ENCODE assay signal across 15 cellular contexts in genomic region chr6:158565482-158566040, GRCh38. TPM values are rescaled to one million over a fixed set of nuclear protein-coding genes. Genes with fewer than 3 reads are reported as not detected.
DNase-seq lines count a peak whose midpoint lies in the region; ATAC-seq and TF ChIP-seq lines count a peak whose summit lies in the region.
"Had no signal": no experiment of that assay in that cellular context is flagged by ENCODE, and none has a peak within 500 bp of the region (broad histone marks: within the 10 kb centered on the region; RNA-seq: fewer than 3 reads in every experiment).

No MANE protein-coding gene starts in this region.

- no peaks in the 10 kb centered on the region for H3K9me3 Mint-ChIP-seq in activated naive CD4-positive, alpha-beta T cell treated with anti-CD3 and anti-CD28 coated beads, Interleukin-2, amount 50 U/mL, for 24 hours
- H3K9me3 Mint-ChIP-seq in activated naive CD4-positive, alpha-beta T cell treated with anti-CD3 and anti-CD28 coated beads for 36 hours, result no peaks in the 10 kb centered on the region

- no peak overlapping the region for H3K4me3 ChIP-seq in fibroblast of pulmonary artery (replicated peaks; ENCODE audit: low read depth, low read length)
- peak overlapping the region in 1 of 8 donors; percentile 42 for H3K4me3 ChIP-seq in spleen

- H3K4me1 ChIP-seq in spleen, result peaks cover 10 to 94% (median 85%) of the 10 kb centered on the region in 6 donors

- peaks cover 2% of the 10 kb centered on the region for H3K36me3 Mint-ChIP-seq in activated naive CD4-positive, alpha-beta T cell treated with anti-CD3 and anti-CD28 coated beads, Interleukin-2, amount 50 U/mL, for 24 hours
- peaks cover 4% of the 10 kb centered on the region for H3K36me3 Mint-ChIP-seq in activated naive CD4-positive, alpha-beta T cell treated with anti-CD3 and anti-CD28 coated beads for 36 hours (ENCODE audit: low read depth)

- peaks cover 85% of the 10 kb centered on the region for H3K4me1 Mint-ChIP-seq in activated naive CD4-positive, alpha-beta T cell treated with anti-CD3 and anti-CD28 coated beads, Interleukin-2, amount 50 U/mL, for 24 hours
- peaks cover 68% of the 10 kb centered on the region for H3K4me1 Mint-ChIP-seq in activated naive CD4-positive, alpha-beta T cell treated with anti-CD3 and anti-CD28 coated beads for 36 hours (ENCODE audit: low read depth)

- intact Hi-C loops in activated naive CD4-positive, alpha-beta T cell treated with anti-CD3 and anti-CD28 coated beads for 36 hours (cut with micrococcal nuclease), result no loop called here
- intact Hi-C loops in spleen (cut with DNase I; ENCODE audit: low total_unique reads), result no loop called here

- no peaks in the 10 kb centered on the region for H3K36me3 ChIP-seq in spleen

- H3K27me3 Mint-ChIP-seq in activated naive CD4-positive, alpha-beta T cell treated with anti-CD3 and anti-CD28 coated beads, Interleukin-2, amount 50 U/mL, for 24 hours, result no peaks in the 10 kb centered on the region
- no peaks in the 10 kb centered on the region for H3K27me3 Mint-ChIP-seq in activated naive CD4-positive, alpha-beta T cell treated with anti-CD3 and anti-CD28 coated beads for 36 hours (ENCODE audit: low read depth)

- no peaks in the 10 kb centered on the region for H3K27me3 ChIP-seq in spleen (replicated peaks in 1 of 7)

- CTCF ChIA-PET in activated naive CD4-positive, alpha-beta T cell treated with anti-CD3 and anti-CD28 coated beads for 36 hours (lab: Charles Lee), result no interaction called here

- DNase-seq in activated naive CD4-positive, alpha-beta T cell treated with anti-CD3 and anti-CD28 coated beads for 36 hours, result no peak
- DNase-seq in fibroblast of pulmonary artery (ENCODE audit: low read depth) (no peak), spleen (no peak), ureter (ENCODE audit: low spot score) (no peak), C1 segment of cervical spinal cord (lab: John Stamatoyannopoulos, UW) (no peak)
- DNase-seq: anterior cingulate cortex; DMS53; effector CD8-positive, alpha-beta T cell; NCI-H187 treated with DMSO at 0.1 percent for 48 hours; NCI-H748 treated with DMSO at 0.1 percent for 48 hours; right cardiac atrium; stimulated activated CD4-positive, alpha-beta T cell treated with anti-CD3 and anti-CD28 coated beads, Interleukin-2, amount 100 ng/mL, for 48 hours had no signal

- peak overlapping the region; percentile 59 for H3K4me3 Mint-ChIP-seq in activated naive CD4-positive, alpha-beta T cell treated with anti-CD3 and anti-CD28 coated beads, Interleukin-2, amount 50 U/mL, for 24 hours
- H3K4me3 Mint-ChIP-seq in activated naive CD4-positive, alpha-beta T cell treated with anti-CD3 and anti-CD28 coated beads for 36 hours, result no peak overlapping the region

- H3K9me3 ChIP-seq in spleen, result no peaks in the 10 kb centered on the region

- H3K27ac Mint-ChIP-seq in activated naive CD4-positive, alpha-beta T cell treated with anti-CD3 and anti-CD28 coated beads, Interleukin-2, amount 50 U/mL, for 24 hours, result peak overlapping the region; percentile 39
- H3K27ac Mint-ChIP-seq in activated naive CD4-positive, alpha-beta T cell treated with anti-CD3 and anti-CD28 coated beads for 36 hours, result no peak overlapping the region

- H3K27ac ChIP-seq in VCaP (no peak overlapping the region), spleen (peak overlapping the region in 5 of 8 donors; percentile 22 to 79 (median 55))

- no peak for TF ChIP-seq POLR2A in spleen (IDR thresholded peaks at IDR 0.05)

- TF ChIP-seq CTCF in VCaP (conservative IDR thresholded peaks at IDR 0.05) (peak; percentile 23; the same call in 1 of the 2 replicates), fibroblast of pulmonary artery (IDR thresholded peaks at IDR 0.05; ENCODE audit: low read length, missing control alignments) (peak; percentile 5), spleen (IDR thresholded peaks at IDR 0.05 in 8 of 11, conservative IDR thresholded peaks at IDR 0.05 in 3 of 11) (no peak)

- 79 to 93% (median 86%) methylated on average over 12 to 14 of the region's 14 CpGs for WGBS in spleen, 5 donors

- no peak for ATAC-seq in GM18511 (IDR thresholded peaks at IDR 0.05; ENCODE audit: unreplicated experiment)
- ATAC-seq: right cardiac atrium had no signal

RNA-seq across cellular contexts. Expression of gene TMEM181, which starts 5.7 kb away (rescaled TPM):
- total RNA-seq in activated naive CD4-positive, alpha-beta T cell treated with anti-CD3 and anti-CD28 coated beads for 36 hours, result 1 to 10 TPM; 8.3 to 8.6 TPM
- total RNA-seq in spleen, result 10 to 100 TPM; 19.9 to 39.4 (median 25.7) TPM
- 10 to 100 TPM in 1 of 3 donors, 1 to 10 TPM in 2; 7.0 to 10.9 (median 8.3) TPM for polyA plus RNA-seq in spleen
- 38.3 TPM for total RNA-seq in ureter

Comparison
In these comparisons a context has a peak if more than half of its experiments do, and no peak if none do; other contexts are left out.
1. CTCF ChIP-seq: peak in VCaP (single experiment) and fibroblast of pulmonary artery (single experiment); none in spleen (0 of 11).